17 cellular contexts compared by ENCODE assay signal in the genomic region with DNA sequence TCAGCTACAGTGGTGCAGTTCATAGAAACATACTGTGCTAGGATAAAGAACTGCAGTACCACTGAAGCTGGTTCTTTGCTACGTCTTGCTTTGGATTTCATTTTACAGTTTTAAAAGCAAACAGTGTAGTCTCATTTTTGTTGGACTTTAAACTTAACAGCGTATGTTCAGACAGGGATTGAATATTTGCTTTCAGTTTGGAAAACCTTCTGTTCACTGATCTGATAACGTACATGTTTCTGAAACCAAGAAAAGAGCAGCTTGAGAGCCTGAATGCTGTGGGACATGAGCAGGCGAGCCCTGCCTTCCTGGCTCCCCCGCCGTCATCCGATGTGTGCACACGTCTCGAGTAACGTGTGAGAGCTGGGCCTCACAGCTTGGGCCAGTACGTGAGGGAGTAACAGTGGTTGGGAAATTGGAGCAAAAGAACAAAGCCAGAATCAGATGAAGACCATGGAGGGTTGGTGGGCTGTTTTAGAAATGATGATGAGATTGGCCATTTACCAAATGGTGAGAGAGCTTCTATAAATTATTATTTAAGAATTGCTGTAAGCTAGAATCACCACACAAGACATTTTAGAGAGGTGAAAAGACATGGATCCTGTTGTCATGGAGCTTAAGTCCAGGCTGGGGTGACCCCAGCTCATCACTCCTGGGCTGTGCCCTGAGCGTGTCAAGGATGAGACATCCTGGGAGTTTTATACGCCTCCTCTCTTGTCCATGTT. TPM values are rescaled to one million over a fixed set of nuclear protein-coding genes. Genes with fewer than 3 reads are reported as not detected.
DNase-seq lines count a peak whose midpoint lies in the region; ATAC-seq and TF ChIP-seq lines count a peak whose summit lies in the region.
"Had no signal": no experiment of that assay in that cellular context is flagged by ENCODE, and none has a peak within 500 bp of the region (broad histone marks: within the 10 kb centered on the region; RNA-seq: fewer than 3 reads in every experiment).

No MANE protein-coding gene starts in this region.

- DNase-seq in GM10248 (ENCODE audit: extremely low spot score) (peak; percentile 16), NCI-H510A treated with DMSO at 0.1 percent for 48 hours (lab: John Stamatoyannopoulos, UW) (no peak), anterior cingulate cortex (lab: John Stamatoyannopoulos, UW) (no peak), cerebellar nuclear complex (lab: John Stamatoyannopoulos, UW) (no peak)
- DNase-seq: activated gamma-delta T cell treated with Interleukin-2 at 50 U/mL for 16 hours; central memory CD4-positive, alpha-beta T cell; COR-L47; effector CD8-positive, alpha-beta T cell; Kasumi-1; NCI-H1105; NCI-H2081; NCI-H524 treated with DMSO at 0.1 percent for 48 hours; stimulated activated CD4-positive, alpha-beta T cell treated with anti-CD3 and anti-CD28 coated beads, Interleukin-15, amount 100 ng/mL, for 24 hours had no signal

- POLR2A ChIA-PET in GM10248 (lab: Yijun Ruan, JAX) = no interaction called here

- 46% methylated on average over 13 of the region's 13 CpGs for WGBS in liver

- no peak for ATAC-seq in GM18519 (IDR thresholded peaks at IDR 0.05; ENCODE audit: low FRiP score, unreplicated experiment)

- TF ChIP-seq CTCF in GM10248 (IDR thresholded peaks at IDR 0.05; ENCODE audit: control extremely low read depth, extremely low read depth, low read depth, missing control alignments) = no peak
- TF ChIP-seq CTCF in VCaP (conservative IDR thresholded peaks at IDR 0.05) = no peak
- no peak for TF ChIP-seq CTCF in liver (IDR thresholded peaks at IDR 0.05; ENCODE audit: low read depth, low read length, missing input control)

- H3K27me3 ChIP-seq in liver (ENCODE audit: control insufficient read depth in 4 of 4, insufficient read depth in 4 of 4, low read length in 3 of 4) (no peaks in the 10 kb centered on the region), skeletal muscle tissue (ENCODE audit: control insufficient read depth in 3 of 3, insufficient read depth in 3 of 3, low read length in 3 of 3) (no peaks in the 10 kb centered on the region)

- TF ChIP-seq RAD21 in liver (IDR thresholded peaks at IDR 0.05) = no peak

- H3K27ac ChIP-seq in VCaP (peak overlapping the region; percentile 31), liver (ENCODE audit: low read depth in 1 of 2, low read length in 2 of 2) (peak overlapping the region; percentile 75 to 87), skeletal muscle tissue (ENCODE audit: low read depth, low read length) (peak overlapping the region; percentile 49)

- CTCF ChIA-PET in GM10248 (lab: Yijun Ruan, JAX) = interaction anchor here (1.1 to 2.7 kb wide), 5 partner anchors 10 to 500 kb away, joined by 4 to 13 read pairs (median 4); no protein-coding TSS in a partner anchor

- H3K4me3 ChIP-seq in liver (ENCODE audit: low read depth in 1 of 3, low read length in 3 of 3) (peak overlapping the region; percentile 13 to 58 (median 55)), skeletal muscle tissue (ENCODE audit: low read length in 3 of 3) (peak overlapping the region in 1 of 3 donors; percentile 15)

- H3K9ac ChIP-seq in liver (ENCODE audit: low read depth in 1 of 2, low read length in 2 of 2) (peak overlapping the region; percentile 33 to 72), skeletal muscle tissue (ENCODE audit: low read depth in 1 of 3, low read length in 3 of 3) (peak overlapping the region in 1 of 3 donors; percentile 11)

- peaks cover 0 to 21% (median 19%) of the 10 kb centered on the region in 4 donors for H3K4me1 ChIP-seq in liver (ENCODE audit: control insufficient read depth in 4 of 4, insufficient read depth in 4 of 4, low read length in 3 of 4)
- peaks cover 0 to 11% (median 7%) of the 10 kb centered on the region in 3 donors for H3K4me1 ChIP-seq in skeletal muscle tissue (ENCODE audit: control insufficient read depth in 3 of 3, insufficient read depth in 3 of 3, low read length in 3 of 3)

- H3K9me3 ChIP-seq in liver (ENCODE audit: control insufficient read depth in 4 of 4, low read length in 3 of 4) (no peaks in the 10 kb centered on the region), skeletal muscle tissue (ENCODE audit: control insufficient read depth in 3 of 3, low read length in 3 of 3) (no peaks in the 10 kb centered on the region)

- peaks cover 5 to 84% (median 40%) of the 10 kb centered on the region in 4 donors for H3K36me3 ChIP-seq in liver (ENCODE audit: control insufficient read depth in 4 of 4, insufficient read depth in 3 of 4, low read depth in 1 of 4, low read length in 3 of 4)
- H3K36me3 ChIP-seq in skeletal muscle tissue (ENCODE audit: control insufficient read depth in 3 of 3, insufficient read depth in 3 of 3, low read length in 3 of 3) = peaks cover 43 to 81% (median 46%) of the 10 kb centered on the region in 3 donors

TF ChIP-seq in liver, 16 proteins besides CTCF, POLR2A, EP300 and RAD21:
- TF ChIP-seq GABPA (IDR thresholded peaks at IDR 0.05 in 1 of 2, conservative IDR thresholded peaks at IDR 0.05 in 1 of 2) = no peak
- peak in 1 of 2 donors; percentile 18 for TF ChIP-seq RXRA (IDR thresholded peaks at IDR 0.05)
- TF ChIP-seq EGR1 (IDR thresholded peaks at IDR 0.05; ENCODE audit: low read depth in 2 of 2) = no peak
- TF ChIP-seq TAF1 (conservative IDR thresholded peaks at IDR 0.05) = no peak
- TF ChIP-seq ZBTB33 (IDR thresholded peaks at IDR 0.05) = no peak
- TF ChIP-seq, protein P1, sequence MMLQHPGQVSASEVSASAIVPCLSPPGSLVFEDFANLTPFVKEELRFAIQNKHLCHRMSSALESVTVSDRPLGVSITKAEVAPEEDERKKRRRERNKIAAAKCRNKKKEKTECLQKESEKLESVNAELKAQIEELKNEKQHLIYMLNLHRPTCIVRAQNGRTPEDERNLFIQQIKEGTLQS (IDR thresholded peaks at IDR 0.05) = no peak
- TF ChIP-seq NR2F2 (IDR thresholded peaks at IDR 0.05) = no peak
- peak; percentile 21 for TF ChIP-seq YY1 (IDR thresholded peaks at IDR 0.05)
- TF ChIP-seq HNF4A (conservative IDR thresholded peaks at IDR 0.05) = peak; percentile 83 to 91
- peak; percentile 72 for TF ChIP-seq HNF4G (IDR thresholded peaks at IDR 0.05)
- peak; percentile 97 for TF ChIP-seq SP1 (IDR thresholded peaks at IDR 0.05)
- TF ChIP-seq FOXA1 (IDR thresholded peaks at IDR 0.05) = no peak
- TF ChIP-seq FOXA2 (IDR thresholded peaks at IDR 0.05) = peak; percentile 20
- TF ChIP-seq JUND (IDR thresholded peaks at IDR 0.05) = no peak
- TF ChIP-seq, protein P2, sequence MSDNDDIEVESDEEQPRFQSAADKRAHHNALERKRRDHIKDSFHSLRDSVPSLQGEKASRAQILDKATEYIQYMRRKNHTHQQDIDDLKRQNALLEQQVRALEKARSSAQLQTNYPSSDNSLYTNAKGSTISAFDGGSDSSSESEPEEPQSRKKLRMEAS (IDR thresholded peaks at IDR 0.05) = no peak
- TF ChIP-seq, protein P3, sequence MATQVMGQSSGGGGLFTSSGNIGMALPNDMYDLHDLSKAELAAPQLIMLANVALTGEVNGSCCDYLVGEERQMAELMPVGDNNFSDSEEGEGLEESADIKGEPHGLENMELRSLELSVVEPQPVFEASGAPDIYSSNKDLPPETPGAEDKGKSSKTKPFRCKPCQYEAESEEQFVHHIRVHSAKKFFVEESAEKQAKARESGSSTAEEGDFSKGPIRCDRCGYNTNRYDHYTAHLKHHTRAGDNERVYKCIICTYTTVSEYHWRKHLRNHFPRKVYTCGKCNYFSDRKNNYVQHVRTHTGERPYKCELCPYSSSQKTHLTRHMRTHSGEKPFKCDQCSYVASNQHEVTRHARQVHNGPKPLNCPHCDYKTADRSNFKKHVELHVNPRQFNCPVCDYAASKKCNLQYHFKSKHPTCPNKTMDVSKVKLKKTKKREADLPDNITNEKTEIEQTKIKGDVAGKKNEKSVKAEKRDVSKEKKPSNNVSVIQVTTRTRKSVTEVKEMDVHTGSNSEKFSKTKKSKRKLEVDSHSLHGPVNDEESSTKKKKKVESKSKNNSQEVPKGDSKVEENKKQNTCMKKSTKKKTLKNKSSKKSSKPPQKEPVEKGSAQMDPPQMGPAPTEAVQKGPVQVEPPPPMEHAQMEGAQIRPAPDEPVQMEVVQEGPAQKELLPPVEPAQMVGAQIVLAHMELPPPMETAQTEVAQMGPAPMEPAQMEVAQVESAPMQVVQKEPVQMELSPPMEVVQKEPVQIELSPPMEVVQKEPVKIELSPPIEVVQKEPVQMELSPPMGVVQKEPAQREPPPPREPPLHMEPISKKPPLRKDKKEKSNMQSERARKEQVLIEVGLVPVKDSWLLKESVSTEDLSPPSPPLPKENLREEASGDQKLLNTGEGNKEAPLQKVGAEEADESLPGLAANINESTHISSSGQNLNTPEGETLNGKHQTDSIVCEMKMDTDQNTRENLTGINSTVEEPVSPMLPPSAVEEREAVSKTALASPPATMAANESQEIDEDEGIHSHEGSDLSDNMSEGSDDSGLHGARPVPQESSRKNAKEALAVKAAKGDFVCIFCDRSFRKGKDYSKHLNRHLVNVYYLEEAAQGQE (IDR thresholded peaks at IDR 0.05) = peak; percentile 13

RNA-seq across cellular contexts. Expression of gene CLEC18C, which starts 20.8 kb away (rescaled TPM):
- total RNA-seq in liver (under 1 TPM; 0.05 to 0.25 TPM), skeletal muscle tissue (under 0.01 TPM)
- under 1 TPM in 1 of 2 donors, not detected in 1; 0.03 TPM for polyA plus RNA-seq in liver

RNA-seq across cellular contexts. Expression of gene PDPR, which starts 38.6 kb away (rescaled TPM):
- total RNA-seq in liver (10 to 100 TPM in 1 of 2 donors, 1 to 10 TPM in 1; 9.6 to 13.5 TPM), skeletal muscle tissue (16.2 TPM)
- 1 to 10 TPM; 2.2 to 3.4 TPM for polyA plus RNA-seq in liver

Comparison
In these comparisons a context has a peak if more than half of its experiments do, and no peak if none do; other contexts are left out.
1. H3K27ac ChIP-seq: peak in every context shown above with its lines; median percentile 81 in liver; 49 in skeletal muscle tissue; 31 in VCaP.